ENCODE assay signal across 17 cellular contexts in the genomic region with DNA sequence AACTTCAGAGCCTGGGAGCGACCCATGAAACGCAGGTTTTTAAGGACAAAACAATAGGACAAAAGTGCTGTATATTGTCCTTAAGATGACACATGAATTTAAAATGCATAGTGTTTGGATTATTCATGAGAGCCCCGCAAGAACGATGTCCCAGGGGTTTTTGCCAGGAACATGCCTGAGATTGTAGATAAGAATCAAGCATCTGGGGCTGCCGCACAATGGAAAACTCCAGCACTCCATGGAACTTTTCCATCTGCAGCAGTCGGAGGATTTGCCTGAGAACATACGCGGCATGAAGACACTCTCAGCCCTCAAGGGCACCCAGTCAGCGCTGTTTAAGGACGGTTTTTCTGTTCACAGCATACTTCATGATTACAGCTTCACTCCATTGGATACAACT. TPM values are rescaled to one million over a fixed set of nuclear protein-coding genes. Genes with fewer than 3 reads are reported as not detected.
A peak's percentile ranks its signal among the peaks of the same experiment; 100 is the strongest.
DNase-seq lines count a peak whose midpoint lies in the region; ATAC-seq and TF ChIP-seq lines count a peak whose summit lies in the region.
"Had no signal": no experiment of that assay in that cellular context is flagged by ENCODE, and none has a peak within 500 bp of the region (broad histone marks: within the 10 kb centered on the region; RNA-seq: fewer than 3 reads in every experiment).

No MANE protein-coding gene starts in this region.

- TF ChIP-seq CTCF in ascending aorta (IDR thresholded peaks at IDR 0.05) (no peak), gastroesophageal sphincter (IDR thresholded peaks at IDR 0.05) (no peak)

- H3K36me3 ChIP-seq in ascending aorta (no peaks in the 10 kb centered on the region), gastroesophageal sphincter (no peaks in the 10 kb centered on the region)

- TF ChIP-seq EP300 in gastroesophageal sphincter (IDR thresholded peaks at IDR 0.05), result no peak

- DNase-seq in GM04504 (ENCODE audit: low read depth) (peak; percentile 3), ascending aorta (ENCODE audit: low spot score in 2 of 2) (peak in 1 of 2 donors; percentile 86), DMS79 (lab: John Stamatoyannopoulos, UW) (no peak), pons (ENCODE audit: low spot score) (no peak), HPDE6-E6E7 (ENCODE audit: extremely low spot score) (no peak)
- no peak for DNase-seq in naive thymus-derived CD8-positive, alpha-beta T cell
- DNase-seq: activated CD4-positive, CD25-positive, alpha-beta regulatory T cell; Caco-2; erythroblast; kidney; SIG-M5; stimulated activated CD4-positive, alpha-beta T cell treated with anti-CD3 and anti-CD28 coated beads, Interleukin-1b, Interleukin-23, amount 100 ng/mL, for 48 hours had no signal

- peak overlapping the region; percentile 32 to 62 for H3K4me3 ChIP-seq in ascending aorta
- peak overlapping the region in 1 of 2 donors; percentile 3 for H3K4me3 ChIP-seq in gastroesophageal sphincter
- H3K4me3 ChIP-seq in skin epidermis, result peak overlapping the region in 1 of 7 experiments; percentile 9

- peaks cover 18 to 66% (median 39%) of the 10 kb centered on the region in 5 donors for H3K27me3 Mint-ChIP-seq in naive thymus-derived CD8-positive, alpha-beta T cell

- TF ChIP-seq POLR2A in gastroesophageal sphincter (IDR thresholded peaks at IDR 0.05), result no peak

- 83 to 85% methylated on average over 1 to 5 of the region's 10 CpGs for WGBS in gastroesophageal sphincter (ENCODE audit: low coverage in 1 of 2), 2 donors

- H3K27ac Mint-ChIP-seq in naive thymus-derived CD8-positive, alpha-beta T cell, result no peak overlapping the region
- H3K27ac Mint-ChIP-seq: stimulated activated memory B cell treated with anti-CD40 and anti-IgM and Interleukin-4, amounts not matched to agents 10 μg/mL and 1 μg/mL and 100 μg/mL, for 72 hours had no signal

- POLR2A ChIA-PET in naive thymus-derived CD8-positive, alpha-beta T cell (lab: Charles Lee), result no interaction called here

- no peak overlapping the region for H3K4me3 Mint-ChIP-seq in naive thymus-derived CD8-positive, alpha-beta T cell
- H3K4me3 Mint-ChIP-seq: stimulated activated memory B cell treated with anti-CD40 and anti-IgM and Interleukin-4, amounts not matched to agents 10 μg/mL and 1 μg/mL and 100 μg/mL, for 72 hours had no signal

- H3K27ac ChIP-seq in ascending aorta, result peak overlapping the region; percentile 82 to 86
- peak overlapping the region; percentile 25 to 56 (median 36) for H3K27ac ChIP-seq in gastroesophageal sphincter
- peak overlapping the region in 13 of 21 experiments; percentile 7 to 74 (median 49) for H3K27ac ChIP-seq in skin epidermis

- peaks cover 3 to 23% (median 10%) of the 10 kb centered on the region in 4 donors for H3K4me1 Mint-ChIP-seq in naive thymus-derived CD8-positive, alpha-beta T cell
- H3K4me1 Mint-ChIP-seq: stimulated activated memory B cell treated with anti-CD40 and anti-IgM and Interleukin-4, amounts not matched to agents 10 μg/mL and 1 μg/mL and 100 μg/mL, for 72 hours had no signal

- intact Hi-C loops in ascending aorta (cut with DNase I), result loop anchor here (5.0 kb wide), 1 partner anchor 304 kb away; the partner anchor contains the start of gene ETS2

- ATAC-seq in gastroesophageal sphincter, result peak; percentile 14
- ATAC-seq in naive thymus-derived CD8-positive, alpha-beta T cell, result no peak
- ATAC-seq: stimulated activated memory B cell treated with anti-CD40 and anti-IgM and Interleukin-4, amounts not matched to agents 10 μg/mL and 1 μg/mL and 100 μg/mL, for 72 hours had no signal

- no peaks in the 10 kb centered on the region for H3K27me3 ChIP-seq in ascending aorta
- peaks cover 27% of the 10 kb centered on the region for H3K27me3 ChIP-seq in gastroesophageal sphincter

- H3K9me3 ChIP-seq in ascending aorta, result no peaks in the 10 kb centered on the region
- H3K9me3 ChIP-seq in gastroesophageal sphincter, result no peaks in the 10 kb centered on the region
- H3K9me3 ChIP-seq: Caco-2 had no signal

- H3K36me3 Mint-ChIP-seq in naive thymus-derived CD8-positive, alpha-beta T cell, result no peaks in the 10 kb centered on the region
- H3K36me3 Mint-ChIP-seq: stimulated activated memory B cell treated with anti-CD40 and anti-IgM and Interleukin-4, amounts not matched to agents 10 μg/mL and 1 μg/mL and 100 μg/mL, for 72 hours had no signal

- no peaks in the 10 kb centered on the region for H3K9me3 Mint-ChIP-seq in naive thymus-derived CD8-positive, alpha-beta T cell
- H3K9me3 Mint-ChIP-seq: stimulated activated memory B cell treated with anti-CD40 and anti-IgM and Interleukin-4, amounts not matched to agents 10 μg/mL and 1 μg/mL and 100 μg/mL, for 72 hours had no signal

- H3K4me1 ChIP-seq in ascending aorta, result peaks cover 7 to 45% of the 10 kb centered on the region in 2 donors
- peaks cover 0 to 7% (median 0%) of the 10 kb centered on the region in 3 donors for H3K4me1 ChIP-seq in gastroesophageal sphincter
- H3K4me1 ChIP-seq: Caco-2 had no signal

RNA-seq across cellular contexts. Expression of gene ERG, which starts 5.3 kb away (rescaled TPM):
- 28.5 TPM for total RNA-seq in ascending aorta
- 10 to 100 TPM in 3 of 4 donors, 1 to 10 TPM in 1; 3.3 to 12.4 (median 10.9) TPM for total RNA-seq in gastroesophageal sphincter
- not detected for total RNA-seq in naive thymus-derived CD8-positive, alpha-beta T cell
- polyA plus RNA-seq in naive thymus-derived CD8-positive, alpha-beta T cell, result not detected
- total RNA-seq: Caco-2, NCI-H460 had no signal
- polyA plus RNA-seq: neural cell had no signal

Comparison
In these comparisons a context has a peak if more than half of its experiments do, and no peak if none do; other contexts are left out.
1. RNA of gene ERG, which starts 5.3 kb away (total RNA-seq): 28.5 TPM in ascending aorta (single experiment) and 3.3 to 12.4 TPM in gastroesophageal sphincter; not detected in naive thymus-derived CD8-positive, alpha-beta T cell; every median in the first group is over 4 times any median in the second.
2. Peak in every context shown above with its lines, with median percentiles within 50 percentile points of each other: H3K27ac ChIP-seq.